ENCODE assay signal across 9 cellular contexts in genomic region chr3:183188895-183189462, GRCh38. TPM values are rescaled to one million over a fixed set of nuclear protein-coding genes. Genes with fewer than 3 reads are reported as not detected.
A peak's percentile ranks its signal among the peaks of the same experiment; 100 is the strongest.
DNase-seq lines count a peak whose midpoint lies in the region; ATAC-seq, FAIRE-seq and TF ChIP-seq lines count a peak whose summit lies in the region.
"Had no signal": no experiment of that assay in that cellular context is flagged by ENCODE, and none has a peak within 500 bp of the region (broad histone marks: within the 10 kb centered on the region; RNA-seq: fewer than 3 reads in every experiment).

No MANE protein-coding gene starts in this region.

- DNase-seq in AG09309 (ENCODE audit: low read depth) (no peak), GM12891 (ENCODE audit: insufficient read length, low spot score) (peak; percentile 24), NCI-H460 (ENCODE audit: extremely low read depth, low read depth) (peak; percentile 11), myocyte (ENCODE audit: low read depth) (peak; percentile 46)

- H3K9me3 Mint-ChIP-seq in brain: no peaks in the 10 kb centered on the region

- peak; percentile 57 for FAIRE-seq in GM12891 (lab: Jason Lieb, UNC)
- FAIRE-seq: colon had no signal

- H3K4me3 Mint-ChIP-seq in brain: no peak overlapping the region

- peaks cover 4% of the 10 kb centered on the region for H3K27me3 Mint-ChIP-seq in brain

- ATAC-seq in GM19023 (IDR thresholded peaks at IDR 0.05; ENCODE audit: unreplicated experiment) (no peak), HG03457 (IDR thresholded peaks at IDR 0.05; ENCODE audit: unreplicated experiment) (no peak), GM18517 (IDR thresholded peaks at IDR 0.05; ENCODE audit: unreplicated experiment) (no peak)

- no peak overlapping the region for H3K4me3 ChIP-seq in AG09309 (ENCODE audit: control insufficient read depth, low read depth, low read length)

- H3K36me3 Mint-ChIP-seq in brain: peaks cover 9% of the 10 kb centered on the region

- peaks cover 6% of the 10 kb centered on the region for H3K4me1 Mint-ChIP-seq in brain

- H3K27ac Mint-ChIP-seq in brain: no peak overlapping the region

- TF ChIP-seq POLR2A in GM12891 (IDR thresholded peaks at IDR 0.05; ENCODE audit: low read depth, low read length): no peak

- TF ChIP-seq CTCF in AG09309 (IDR thresholded peaks at IDR 0.05; ENCODE audit: control insufficient read depth, insufficient read depth, low read depth, low read length, missing control alignments) (peak; percentile 34), brain (conservative IDR thresholded peaks at IDR 0.05) (peak; percentile 20 to 64)

TF ChIP-seq in GM12891, 5 proteins besides CTCF, POLR2A, EP300 and RAD21:
- no peak for TF ChIP-seq PAX5 (IDR thresholded peaks at IDR 0.05; ENCODE audit: insufficient read depth, low read length, severe bottlenecking)
- TF ChIP-seq TAF1 (IDR thresholded peaks at IDR 0.05; ENCODE audit: low read depth, low read length): no peak
- no peak for TF ChIP-seq POLR2AphosphoS5 (IDR thresholded peaks at IDR 0.05; ENCODE audit: low read depth, low read length)
- TF ChIP-seq SPI1 (IDR thresholded peaks at IDR 0.05; ENCODE audit: low read depth, low read length): no peak
- TF ChIP-seq POU2F2 (IDR thresholded peaks at IDR 0.05; ENCODE audit: low read depth, low read length): no peak

RNA-seq across cellular contexts. Expression of gene LAMP3, which starts 26.4 kb away (rescaled TPM):
- polyA plus RNA-seq in GM12891 (2012; ENCODE audit: low read depth, missing spikeins): 57.1 TPM
- 3.8 and 4.6 TPM in 2 replicates for total RNA-seq in NCI-H460 (2014; rRNA removed; shearing (Covaris generic))
- 0.03 TPM in 1 of 2 replicates, not detected in the other for polyA plus RNA-seq in NCI-H460 (2014; cell fraction: nucleus; rRNA removed)
- 1.9 TPM for polyA plus RNA-seq in brain (ENCODE audit: insufficient read depth, low read depth, low replicate concordance)
- not detected in 2 replicates for total RNA-seq in myocyte
- 0.09 TPM for polyA plus RNA-seq in myocyte (2012)
